In the genomic region with DNA sequence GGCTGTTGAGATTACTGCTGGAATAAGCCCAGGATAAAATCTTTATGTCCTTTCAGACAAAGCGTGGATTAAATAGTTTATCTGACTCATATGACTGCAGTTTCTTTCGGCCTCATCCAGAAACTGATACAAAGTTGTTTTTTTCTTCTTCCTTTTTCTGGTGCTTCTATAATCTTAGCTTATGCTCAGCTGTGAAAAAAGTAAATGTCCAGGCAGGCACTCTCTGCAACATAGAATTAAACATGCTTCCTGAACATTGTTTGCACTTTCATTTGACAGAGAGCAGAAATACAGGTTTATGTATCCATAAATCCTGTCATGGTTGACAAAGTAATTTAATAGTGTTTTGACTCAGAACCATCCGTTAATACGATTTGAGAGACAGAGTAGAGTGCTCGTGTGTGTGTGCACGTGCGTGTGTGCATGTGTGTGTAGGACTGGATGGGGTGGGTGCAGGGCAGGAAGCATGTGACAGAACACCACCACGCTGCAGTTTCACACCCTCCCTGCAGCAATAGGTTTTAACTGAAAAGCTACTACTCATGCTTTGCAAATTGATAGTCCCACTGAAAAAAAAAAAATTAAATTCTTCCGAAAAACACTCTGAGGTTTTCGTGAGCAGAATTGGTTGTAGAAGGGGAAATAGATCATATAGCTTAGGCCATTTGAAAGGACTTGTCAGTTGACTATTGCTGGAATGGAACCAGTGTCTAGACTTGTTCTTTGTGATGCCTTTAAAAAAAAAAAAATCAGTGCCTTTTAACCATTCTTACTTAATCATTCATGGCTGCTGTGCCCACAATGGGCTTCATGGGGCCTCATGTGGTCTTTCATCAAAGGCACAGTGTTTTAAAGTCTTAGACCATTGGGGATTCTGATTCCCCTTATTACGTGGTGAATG, we compare ENCODE assay signal across 8 cellular contexts.
DNase-seq lines count a peak whose midpoint lies in the region; ATAC-seq and TF ChIP-seq lines count a peak whose summit lies in the region.

No MANE protein-coding gene starts in this region.

- intact Hi-C loops in CD8-positive, alpha-beta T cell (cut with DNase I, micrococcal nuclease) = loop anchor here (1.0 to 5.0 kb wide), 3 partner anchors 8 to 67 kb away; no protein-coding TSS in a partner anchor

- peaks cover 18% of the 10 kb centered on the region for H3K4me1 ChIP-seq in CD8-positive, alpha-beta T cell (ENCODE audit: insufficient read depth, low read length)

- no peak overlapping the region for H3K27ac ChIP-seq in CD8-positive, alpha-beta T cell (ENCODE audit: low read depth, low read length)
- H3K27ac ChIP-seq in angular gyrus (ENCODE audit: low read depth, low read length) = peak overlapping the region; percentile 49

- peak overlapping the region; percentile 69 for H3K4me3 Mint-ChIP-seq in CD8-positive, alpha-beta T cell

- H3K9me3 Mint-ChIP-seq in CD8-positive, alpha-beta T cell = no peaks in the 10 kb centered on the region

- H3K27me3 Mint-ChIP-seq in CD8-positive, alpha-beta T cell (ENCODE audit: low read depth) = no peaks in the 10 kb centered on the region

- no peaks in the 10 kb centered on the region for H3K27me3 ChIP-seq in CD8-positive, alpha-beta T cell (ENCODE audit: insufficient read depth, low read length)

- POLR2A ChIA-PET in CD8-positive, alpha-beta T cell (lab: Charles Lee) = interaction anchor here (0.6 to 1.5 kb wide), 2 partner anchors 138 to 139 kb away, joined by 3 to 5 read pairs; a partner anchor contains a TSS

- no peaks in the 10 kb centered on the region for H3K36me3 Mint-ChIP-seq in CD8-positive, alpha-beta T cell

- no peaks in the 10 kb centered on the region for H3K9me3 ChIP-seq in CD8-positive, alpha-beta T cell (ENCODE audit: low read length)

- no peak for TF ChIP-seq CTCF in CD8-positive, alpha-beta T cell (IDR thresholded peaks at IDR 0.05)

- H3K27ac Mint-ChIP-seq in CD8-positive, alpha-beta T cell = peak overlapping the region; percentile 56

- peak; percentile 96 for ATAC-seq in CD8-positive, alpha-beta T cell
- peak; percentile 94 for ATAC-seq in GM19455 (IDR thresholded peaks at IDR 0.05; ENCODE audit: unreplicated experiment)
- ATAC-seq in HG03565 (IDR thresholded peaks at IDR 0.05; ENCODE audit: unreplicated experiment) = peak; percentile 90

- H3K4me1 Mint-ChIP-seq in CD8-positive, alpha-beta T cell (ENCODE audit: low read depth) = peaks cover 37% of the 10 kb centered on the region

- DNase-seq in CD8-positive, alpha-beta T cell = peak; percentile 2 to 68 (median 42)
- DNase-seq in SHP77 treated with DMSO at 0.1 percent for 48 hours (lab: John Stamatoyannopoulos, UW) (peak; percentile 64), medulla oblongata (ENCODE audit: extremely low spot score) (peak; percentile 73), islet precursor cell (no peak)
- peak; percentile 41 for DNase-seq in stimulated activated naive CD4-positive, alpha-beta T cell treated with Interleukin-2 at 50 U/mL for 16 hours (lab: John Stamatoyannopoulos, UW)

- CTCF ChIA-PET in CD8-positive, alpha-beta T cell (lab: Charles Lee) = interaction anchor here (1.1 to 2.0 kb wide), 4 partner anchors 20 to 151 kb away, joined by 3 to 6 read pairs (median 6); a partner anchor contains a TSS

- H3K4me3 ChIP-seq in CD8-positive, alpha-beta T cell (ENCODE audit: low read depth, low read length) = peak overlapping the region; percentile 26

- no peaks in the 10 kb centered on the region for H3K36me3 ChIP-seq in CD8-positive, alpha-beta T cell (ENCODE audit: insufficient read depth, low read length)
